In genomic region chrX:101097546-101098453, GRCh38 we compare ENCODE assay signal across 1 cellular context.
A peak's percentile ranks its signal among the peaks of the same experiment; 100 is the strongest.
TF ChIP-seq lines count a peak whose summit lies in the region.

Gene CENPI, plus strand, starts transcription at chrX:101098204. Its CDS starts 2,867 bp downstream, at chrX:101101071.

TF ChIP-seq in H1, 55 proteins besides CTCF, POLR2A, EP300 and RAD21 (continued from another document):
- TF ChIP-seq BACH1 (IDR thresholded peaks at IDR 0.05; ENCODE audit: low read length) (no peak), SRF (IDR thresholded peaks at IDR 0.05; ENCODE audit: low read depth, low read length) (no peak), CHD2 (IDR thresholded peaks at IDR 0.05; ENCODE audit: low read length) (no peak), MAFK (IDR thresholded peaks at IDR 0.05; ENCODE audit: low read depth, low read length) (no peak), TAF1 (IDR thresholded peaks at IDR 0.05; ENCODE audit: low read depth, low read length) (peak; percentile 91), SIX5 (IDR thresholded peaks at IDR 0.05; ENCODE audit: low read depth, low read length) (no peak), ZNF274 (IDR thresholded peaks at IDR 0.05; ENCODE audit: borderline replicate concordance, extremely low read depth, low read length) (no peak), CHD7 (IDR thresholded peaks at IDR 0.05; ENCODE audit: insufficient replicate concordance, low read length) (no peak), POU5F1 (IDR thresholded peaks at IDR 0.05; ENCODE audit: low read depth, low read length) (no peak), HDAC2 (IDR thresholded peaks at IDR 0.05; ENCODE audit: borderline replicate concordance in 1 of 2, low read depth in 2 of 2, low read length in 2 of 2) (no peak), SIRT6 (IDR thresholded peaks at IDR 0.05; ENCODE audit: low read length) (no peak), KDM4A (IDR thresholded peaks at IDR 0.05; ENCODE audit: low read depth, low read length, severe bottlenecking) (peak; percentile 70), NANOG (IDR thresholded peaks at IDR 0.05; ENCODE audit: insufficient read depth, low read depth, low read length, poor library complexity, severe bottlenecking) (no peak), FOSL1 (IDR thresholded peaks at IDR 0.05; ENCODE audit: insufficient read depth, low read depth, low read length) (no peak), EZH2 (IDR thresholded peaks at IDR 0.05; ENCODE audit: low read depth, low read length, severe bottlenecking) (no peak), KDM5A (IDR thresholded peaks at IDR 0.05; ENCODE audit: low read length) (no peak), JUND (IDR thresholded peaks at IDR 0.05; ENCODE audit: low read length) (no peak), SP2 (IDR thresholded peaks at IDR 0.05; ENCODE audit: low read length) (no peak), BRCA1 (IDR thresholded peaks at IDR 0.05; ENCODE audit: low read depth, low read length) (no peak), POLR2AphosphoS5 (IDR thresholded peaks at IDR 0.05; ENCODE audit: low read depth, low read length) (peak; percentile 57; the same call in 1 of the 2 replicates), YY1 (IDR thresholded peaks at IDR 0.05; ENCODE audit: low read depth, low read length) (no peak), RNF2 (IDR thresholded peaks at IDR 0.05; ENCODE audit: borderline replicate concordance, low read depth, low read length, missing control alignments, poor library complexity, severe bottlenecking) (no peak), HDAC6 (IDR thresholded peaks at IDR 0.05; ENCODE audit: low read depth, low read length) (no peak), SP1 (IDR thresholded peaks at IDR 0.05; ENCODE audit: low read depth, low read length) (peak; percentile 75), KDM1A (IDR thresholded peaks at IDR 0.05; ENCODE audit: borderline replicate concordance, low read length) (no peak), SIN3A (conservative IDR thresholded peaks at IDR 0.05 in 1 of 2, IDR thresholded peaks at IDR 0.05 in 1 of 2; ENCODE audit: low read depth in 1 of 2, low read length in 2 of 2) (no peak; a peak in 1 of 4 replicates), ASH2L (IDR thresholded peaks at IDR 0.05; ENCODE audit: low read length) (peak; percentile 14), TBP (IDR thresholded peaks at IDR 0.05; ENCODE audit: low read depth, low read length) (peak; percentile 65), CEBPB (IDR thresholded peaks at IDR 0.05; ENCODE audit: low read depth, low read length) (no peak), SUZ12 (IDR thresholded peaks at IDR 0.05; ENCODE audit: low read length) (no peak), CBX8 (IDR thresholded peaks at IDR 0.05; ENCODE audit: borderline replicate concordance, low read depth, low read length) (no peak), RBBP5 (IDR thresholded peaks at IDR 0.05; ENCODE audit: borderline replicate concordance, low read depth, low read length) (no peak), CREB1 (IDR thresholded peaks at IDR 0.05) (peak; percentile 85), TEAD4 (IDR thresholded peaks at IDR 0.05; ENCODE audit: low read depth, low read length) (no peak), RFX5 (IDR thresholded peaks at IDR 0.05; ENCODE audit: borderline replicate concordance, low read depth, low read length) (no peak), ATF3 (IDR thresholded peaks at IDR 0.05; ENCODE audit: insufficient read depth, low read depth, low read length) (no peak), TAF7 (optimal IDR thresholded peaks at IDR 0.05; ENCODE audit: borderline replicate concordance, low read depth, low read length) (peak; percentile 74), SP4 (IDR thresholded peaks at IDR 0.05; ENCODE audit: low read length) (no peak), JUN (IDR thresholded peaks at IDR 0.05; ENCODE audit: low read depth, low read length) (no peak), CBX5 (IDR thresholded peaks at IDR 0.05; ENCODE audit: low read depth, low read length) (no peak), EGR1 (IDR thresholded peaks at IDR 0.05; ENCODE audit: borderline replicate concordance, low read depth, low read length) (no peak)
- TF ChIP-seq, protein P1, sequence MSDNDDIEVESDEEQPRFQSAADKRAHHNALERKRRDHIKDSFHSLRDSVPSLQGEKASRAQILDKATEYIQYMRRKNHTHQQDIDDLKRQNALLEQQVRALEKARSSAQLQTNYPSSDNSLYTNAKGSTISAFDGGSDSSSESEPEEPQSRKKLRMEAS (IDR thresholded peaks at IDR 0.05): peak; percentile 50; the same call in 1 of the 2 replicates
- TF ChIP-seq, protein P2, sequence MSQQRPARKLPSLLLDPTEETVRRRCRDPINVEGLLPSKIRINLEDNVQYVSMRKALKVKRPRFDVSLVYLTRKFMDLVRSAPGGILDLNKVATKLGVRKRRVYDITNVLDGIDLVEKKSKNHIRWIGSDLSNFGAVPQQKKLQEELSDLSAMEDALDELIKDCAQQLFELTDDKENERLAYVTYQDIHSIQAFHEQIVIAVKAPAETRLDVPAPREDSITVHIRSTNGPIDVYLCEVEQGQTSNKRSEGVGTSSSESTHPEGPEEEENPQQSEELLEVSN (IDR thresholded peaks at IDR 0.05): peak; percentile 91
